9 cellular contexts compared by ENCODE assay signal in the genomic region with DNA sequence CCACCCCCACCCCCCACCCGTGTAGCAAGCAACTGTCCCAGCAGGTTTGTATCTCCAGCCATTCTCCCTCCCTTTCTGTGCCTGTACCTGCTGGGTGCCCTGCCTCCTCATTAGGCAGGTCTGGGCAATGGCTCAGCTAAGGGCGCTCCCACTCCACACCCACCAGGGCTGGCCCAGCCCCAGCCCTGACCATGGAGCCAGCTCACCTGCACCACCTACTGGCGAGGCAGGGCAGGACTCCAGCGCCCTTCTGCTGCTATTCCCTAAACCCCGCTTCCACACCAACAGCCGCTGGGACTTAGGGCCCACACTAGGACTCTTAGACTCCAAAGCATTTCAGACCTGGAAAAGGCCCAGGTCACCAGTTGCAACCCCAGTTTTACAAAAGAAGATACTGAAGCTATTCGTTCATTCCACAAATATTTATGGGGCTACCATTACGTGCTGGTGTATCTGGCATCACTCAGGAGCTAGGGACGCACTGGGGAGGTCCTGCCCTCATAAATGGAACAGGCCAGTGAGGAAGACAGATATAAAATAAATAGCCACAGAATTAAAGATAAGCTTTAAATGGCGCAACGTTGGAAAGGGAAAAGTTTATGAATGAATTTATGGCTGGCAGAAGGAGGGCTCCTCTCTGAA. TPM values are rescaled to one million over a fixed set of nuclear protein-coding genes. Genes with fewer than 3 reads are reported as not detected.
DNase-seq lines count a peak whose midpoint lies in the region; ATAC-seq and TF ChIP-seq lines count a peak whose summit lies in the region.
"Had no signal": no experiment of that assay in that cellular context is flagged by ENCODE, and none has a peak within 500 bp of the region (broad histone marks: within the 10 kb centered on the region; RNA-seq: fewer than 3 reads in every experiment).

No MANE protein-coding gene starts in this region.

- H3K27ac ChIP-seq in RWPE1 (no peak overlapping the region), foreskin keratinocyte (no peak overlapping the region)

- TF ChIP-seq CTCF in GM12864 (IDR thresholded peaks at IDR 0.05; ENCODE audit: low read depth, low read length, missing control alignments) (peak; percentile 87), RWPE1 (conservative IDR thresholded peaks at IDR 0.05; ENCODE audit: low read depth) (peak; percentile 59), foreskin keratinocyte (conservative IDR thresholded peaks at IDR 0.05) (peak; percentile 94)

- ATAC-seq in foreskin keratinocyte: peak; percentile 88
- no peak for ATAC-seq in HG03460 (IDR thresholded peaks at IDR 0.05; ENCODE audit: unreplicated experiment)
- ATAC-seq in GM21576 (IDR thresholded peaks at IDR 0.05; ENCODE audit: unreplicated experiment): no peak
- no peak for ATAC-seq in GM21390 (IDR thresholded peaks at IDR 0.05; ENCODE audit: unreplicated experiment)
- no peak for ATAC-seq in GM21717 (IDR thresholded peaks at IDR 0.05; ENCODE audit: unreplicated experiment)

- H3K4me1 ChIP-seq in foreskin keratinocyte: peaks cover 15% of the 10 kb centered on the region
- H3K4me1 ChIP-seq: HAP-1 had no signal

- POLR2A ChIA-PET in RWPE1 (lab: Yijun Ruan, JAX; ENCODE audit: low non-redundant PET): interaction anchor here (0.5 kb wide), 1 partner anchor 272 kb away, joined by 4 read pairs; no protein-coding TSS in a partner anchor

- CTCF ChIA-PET in RWPE1 (lab: Yijun Ruan, JAX): interaction anchor here (0.5 to 1.7 kb wide), 16 partner anchors 9 to 494 kb away, joined by 3 to 10 read pairs (median 4); a partner anchor contains a TSS

- H3K27me3 ChIP-seq in foreskin keratinocyte: no peaks in the 10 kb centered on the region

- peak; percentile 22 for DNase-seq in A172 (ENCODE audit: low spot score)
- no peak for DNase-seq in GM12864 (ENCODE audit: low read depth)
- DNase-seq in RWPE1 (ENCODE audit: low spot score): peak; percentile 77
- peak; percentile 76 to 83 for DNase-seq in foreskin keratinocyte

- no peak overlapping the region for H3K4me3 ChIP-seq in GM12864 (ENCODE audit: low read depth, low read length)
- H3K4me3 ChIP-seq: HAP-1 had no signal

RNA-seq across cellular contexts. Expression of a gene that starts 24.0 kb away (rescaled TPM):
- total RNA-seq in A172 (2014; rRNA removed; shearing (Covaris generic)): not detected in 2 replicates
- total RNA-seq in foreskin keratinocyte: not detected in 2 replicates
- 0.06 TPM in 1 of 2 replicates, not detected in the other for polyA plus RNA-seq in foreskin keratinocyte

RNA-seq across cellular contexts. Expression of a gene that starts 29.3 kb away (rescaled TPM):
- total RNA-seq in A172 (2014; rRNA removed; shearing (Covaris generic)): not detected in 2 replicates
- total RNA-seq in foreskin keratinocyte: not detected in 2 replicates
- 0.03 TPM in 1 of 2 replicates, not detected in the other for polyA plus RNA-seq in foreskin keratinocyte

RNA-seq across cellular contexts. Expression of a gene that starts 59.9 kb away (rescaled TPM):
- not detected in 2 replicates for total RNA-seq in A172 (2014; rRNA removed; shearing (Covaris generic))
- 0.07 and 0.27 TPM in 2 replicates for total RNA-seq in foreskin keratinocyte
- 0.13 and 0.44 TPM in 2 replicates for polyA plus RNA-seq in foreskin keratinocyte
